ENCODE assay signal across 16 cellular contexts in genomic region chr4:187618701-187619278, GRCh38.
DNase-seq lines count a peak whose midpoint lies in the region; ATAC-seq, FAIRE-seq and TF ChIP-seq lines count a peak whose summit lies in the region.
"Had no signal": no experiment of that assay in that cellular context is flagged by ENCODE, and none has a peak within 500 bp of the region (broad histone marks: within the 10 kb centered on the region; RNA-seq: fewer than 3 reads in every experiment).

No MANE protein-coding gene starts in this region.

- peaks cover 11% of the 10 kb centered on the region for H3K4me1 Mint-ChIP-seq in MCF 10A (ENCODE audit: insufficient read depth, unreplicated experiment)
- no peaks in the 10 kb centered on the region for H3K4me1 Mint-ChIP-seq in stimulated activated effector memory CD8-positive, alpha-beta T cell treated with anti-CD3 and anti-CD28 coated beads, Interleukin-12 subunit alpha, Interleukin-12 subunit beta, amount 100 ng/mL, for 72 hours
- H3K4me1 Mint-ChIP-seq: activated CD4-positive, alpha-beta T cell treated with anti-CD3 and anti-CD28 coated beads for 36 hours had no signal

- H3K36me3 Mint-ChIP-seq in MCF 10A (ENCODE audit: insufficient read depth, unreplicated experiment) = no peaks in the 10 kb centered on the region
- no peaks in the 10 kb centered on the region for H3K36me3 Mint-ChIP-seq in stimulated activated effector memory CD8-positive, alpha-beta T cell treated with anti-CD3 and anti-CD28 coated beads, Interleukin-12 subunit alpha, Interleukin-12 subunit beta, amount 100 ng/mL, for 72 hours

- peak overlapping the region; percentile 57 for H3K27ac Mint-ChIP-seq in MCF 10A (ENCODE audit: low read depth, unreplicated experiment)
- H3K27ac Mint-ChIP-seq in stimulated activated effector memory CD8-positive, alpha-beta T cell treated with anti-CD3 and anti-CD28 coated beads, Interleukin-12 subunit alpha, Interleukin-12 subunit beta, amount 100 ng/mL, for 72 hours = no peak overlapping the region
- H3K27ac Mint-ChIP-seq: activated CD4-positive, alpha-beta T cell treated with anti-CD3 and anti-CD28 coated beads for 36 hours had no signal

- no peaks in the 10 kb centered on the region for H3K4me1 ChIP-seq in breast epithelium
- H3K4me1 ChIP-seq in tibial artery = peaks cover 0 to 22% (median 2%) of the 10 kb centered on the region in 4 donors
- H3K4me1 ChIP-seq: ascending aorta had no signal

- POLR2A ChIA-PET in MCF 10A (lab: Yijun Ruan, JAX) = interaction anchor here (0.6 to 1.7 kb wide), 4 partner anchors 11 to 1375 kb away, joined by 3 to 4 read pairs (median 4); no protein-coding TSS in a partner anchor

- DNase-seq in MCF 10A (ENCODE audit: unreplicated experiment) (peak; percentile 41), breast epithelium (ENCODE audit: low spot score in 2 of 2) (no peak), OCI-M1 (lab: John Stamatoyannopoulos, UW) (peak; percentile 23), tibial artery (no peak), NCI-H2196 treated with DMSO at 0.1 percent for 48 hours (lab: John Stamatoyannopoulos, UW; ENCODE audit: unreplicated experiment) (no peak), D721Med (ENCODE audit: insufficient read length, low spot score) (no peak)
- no peak for DNase-seq in stimulated activated effector memory CD8-positive, alpha-beta T cell treated with anti-CD3 and anti-CD28 coated beads, Interleukin-12 subunit alpha, Interleukin-12 subunit beta, amount 100 ng/mL, for 72 hours (ENCODE audit: low spot score in 2 of 2)
- DNase-seq: activated CD4-positive, alpha-beta T cell treated with anti-CD3 and anti-CD28 coated beads for 36 hours; activated T-cell treated with anti-CD3 and anti-CD28 coated beads, Interleukin-2, amount 50 U/mL, for 48 hours; AML-193; posterior cingulate gyrus; stimulated activated CD8-positive, alpha-beta memory T cell treated with anti-CD3 and anti-CD28 coated beads, Interleukin-4, amount 100 ng/mL, for 48 hours; T-helper 1 cell had no signal

- intact Hi-C loops in MCF 10A (cut with micrococcal nuclease) (no loop called here), breast epithelium (cut with DNase I; ENCODE audit: low total_unique reads) (no loop called here), tibial artery (cut with DNase I; ENCODE audit: low total_unique reads) (no loop called here)

- no peaks in the 10 kb centered on the region for H3K27me3 Mint-ChIP-seq in MCF 10A (ENCODE audit: insufficient read depth, unreplicated experiment)
- H3K27me3 Mint-ChIP-seq: activated CD4-positive, alpha-beta T cell treated with anti-CD3 and anti-CD28 coated beads for 36 hours had no signal

- no peaks in the 10 kb centered on the region for H3K27me3 ChIP-seq in breast epithelium
- no peaks in the 10 kb centered on the region for H3K27me3 ChIP-seq in tibial artery
- H3K27me3 ChIP-seq: ascending aorta had no signal

- H3K4me3 Mint-ChIP-seq in MCF 10A (ENCODE audit: unreplicated experiment) = no peak overlapping the region
- no peak overlapping the region for H3K4me3 Mint-ChIP-seq in stimulated activated effector memory CD8-positive, alpha-beta T cell treated with anti-CD3 and anti-CD28 coated beads, Interleukin-12 subunit alpha, Interleukin-12 subunit beta, amount 100 ng/mL, for 72 hours
- H3K4me3 Mint-ChIP-seq: activated CD4-positive, alpha-beta T cell treated with anti-CD3 and anti-CD28 coated beads for 36 hours had no signal

- TF ChIP-seq CTCF in MCF 10A (IDR thresholded peaks at IDR 0.05; ENCODE audit: unreplicated experiment) (no peak), breast epithelium (IDR thresholded peaks at IDR 0.05) (no peak), tibial artery (IDR thresholded peaks at IDR 0.05) (no peak), D721Med (IDR thresholded peaks at IDR 0.05; ENCODE audit: insufficient read depth, missing control alignments) (no peak)

- peaks cover 3% of the 10 kb centered on the region for H3K9me3 Mint-ChIP-seq in MCF 10A (ENCODE audit: unreplicated experiment)
- H3K9me3 Mint-ChIP-seq in stimulated activated effector memory CD8-positive, alpha-beta T cell treated with anti-CD3 and anti-CD28 coated beads, Interleukin-12 subunit alpha, Interleukin-12 subunit beta, amount 100 ng/mL, for 72 hours = peaks cover 7% of the 10 kb centered on the region

- peak; percentile 43 for ATAC-seq in esophagus mucosa
- no peak for ATAC-seq in stimulated activated effector memory CD8-positive, alpha-beta T cell treated with anti-CD3 and anti-CD28 coated beads, Interleukin-12 subunit alpha, Interleukin-12 subunit beta, amount 100 ng/mL, for 72 hours
- ATAC-seq: activated CD4-positive, alpha-beta T cell treated with anti-CD3 and anti-CD28 coated beads for 36 hours had no signal

- TF ChIP-seq POLR2A in breast epithelium (IDR thresholded peaks at IDR 0.05) = no peak

- H3K27ac ChIP-seq in breast epithelium (no peak overlapping the region), tibial artery (no peak overlapping the region)
- H3K27ac ChIP-seq: ascending aorta had no signal

- H3K4me3 ChIP-seq in breast epithelium (no peak overlapping the region), tibial artery (no peak overlapping the region)
- H3K4me3 ChIP-seq: ascending aorta had no signal

- H3K36me3 ChIP-seq in breast epithelium (no peaks in the 10 kb centered on the region), tibial artery (no peaks in the 10 kb centered on the region)
- H3K36me3 ChIP-seq: ascending aorta had no signal

- H3K9me3 ChIP-seq in breast epithelium = no peaks in the 10 kb centered on the region
- peaks cover 0 to 4% (median 0%) of the 10 kb centered on the region in 3 donors for H3K9me3 ChIP-seq in tibial artery

- no peak for FAIRE-seq in D721Med (lab: Jason Lieb, UNC)
- FAIRE-seq: G401.6 had no signal

- CTCF ChIA-PET in MCF 10A (lab: Yijun Ruan, JAX) = interaction anchor here (0.6 to 1.3 kb wide), 4 partner anchors 10 to 812 kb away, joined by 3 read pairs; no protein-coding TSS in a partner anchor

- BruUV-seq in MCF 10A (replicated peaks; lab: Mats Ljungman, UMichigan) = no TSS peak

Comparison
In these comparisons a context has a peak if more than half of its experiments do, and no peak if none do; other contexts are left out.
1. DNase-seq: peak in MCF 10A (single experiment) and OCI-M1 (single experiment); none in breast epithelium (0 of 2), tibial artery (0 of 2), NCI-H2196 treated with DMSO at 0.1 percent for 48 hours (single experiment), D721Med (single experiment) and stimulated activated effector memory CD8-positive, alpha-beta T cell treated with anti-CD3 and anti-CD28 coated beads, Interleukin-12 subunit alpha, Interleukin-12 subunit beta, amount 100 ng/mL, for 72 hours (0 of 2).